ENCODE assay signal across 20 cellular contexts in the genomic region with DNA sequence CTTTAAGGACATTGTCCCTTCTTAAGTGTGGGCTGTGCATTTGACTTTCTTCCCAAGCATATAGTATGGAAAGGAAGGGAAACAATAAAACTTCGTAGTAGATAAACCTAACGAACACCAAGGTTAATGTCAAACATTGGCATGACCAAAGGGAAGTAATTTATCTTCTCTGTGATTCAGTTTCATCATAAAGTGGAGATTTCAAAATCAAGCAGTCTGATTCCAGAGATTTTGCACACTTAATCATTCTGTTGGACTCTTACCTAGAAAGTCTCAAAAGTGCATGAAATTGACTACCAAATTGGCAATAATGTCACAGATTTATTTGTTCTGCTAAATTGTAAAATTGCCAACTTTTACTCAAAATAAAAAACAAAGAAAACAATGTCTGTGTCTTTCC.
DNase-seq lines count a peak whose midpoint lies in the region; ATAC-seq, FAIRE-seq and TF ChIP-seq lines count a peak whose summit lies in the region.
"Had no signal": no experiment of that assay in that cellular context is flagged by ENCODE, and none has a peak within 500 bp of the region (broad histone marks: within the 10 kb centered on the region; RNA-seq: fewer than 3 reads in every experiment).

No MANE protein-coding gene starts in this region.

- H3K9me3 ChIP-seq in heart right ventricle (peaks cover 0 to 5% (median 0%) of the 10 kb centered on the region in 11 donors), trophoblast cell (ENCODE audit: insufficient read depth, low read depth, low read length) (no peaks in the 10 kb centered on the region)
- H3K9me3 ChIP-seq: A549; BLaER1 treated with 17β-estradiol and CSF1 and Interleukin-3, amounts not matched to agents 10 nM and 100 nM; Caco-2 had no signal

- ATAC-seq in left colon, result peak; percentile 79
- no peak for ATAC-seq in heart right ventricle
- ATAC-seq: A549; CD8-positive, alpha-beta T cell; GM12878 had no signal

- H3K27me3 ChIP-seq in heart right ventricle, result no peaks in the 10 kb centered on the region
- no peaks in the 10 kb centered on the region for H3K27me3 ChIP-seq in trophoblast cell (ENCODE audit: insufficient read depth, low read length)
- H3K27me3 ChIP-seq: BLaER1 treated with 17β-estradiol and CSF1 and Interleukin-3, amounts not matched to agents 10 nM and 100 nM had no signal

- H3K4me1 ChIP-seq in heart right ventricle (no peaks in the 10 kb centered on the region), trophoblast cell (ENCODE audit: control insufficient read depth in 1 of 2, insufficient read depth in 2 of 2, low read length in 2 of 2) (no peaks in the 10 kb centered on the region)
- H3K4me1 ChIP-seq: A549; BLaER1 treated with 17β-estradiol and CSF1 and Interleukin-3, amounts not matched to agents 10 nM and 100 nM; Caco-2 had no signal

- H3K27ac ChIP-seq in heart right ventricle (no peak overlapping the region), trophoblast cell (ENCODE audit: low read depth, low read length) (no peak overlapping the region)
- H3K27ac ChIP-seq: 22Rv1; A549; BLaER1 treated with 17β-estradiol and CSF1 and Interleukin-3, amounts not matched to agents 10 nM and 100 nM; C4-2B had no signal

- no peak overlapping the region for H2BK120ac ChIP-seq in trophoblast cell (ENCODE audit: insufficient read depth, low read length, poor library complexity)

- no peak overlapping the region for H3K23ac ChIP-seq in trophoblast cell (ENCODE audit: low read length)

- no peaks in the 10 kb centered on the region for H3K79me1 ChIP-seq in trophoblast cell (ENCODE audit: low read length)

- no peak overlapping the region for H2AK5ac ChIP-seq in trophoblast cell (ENCODE audit: low read length)

- no peak overlapping the region for H3K4me2 ChIP-seq in trophoblast cell (ENCODE audit: low read length)
- H3K4me2 ChIP-seq: A549; BLaER1 treated with 17β-estradiol and CSF1 and Interleukin-3, amounts not matched to agents 10 nM and 100 nM had no signal

- no peak overlapping the region for H3K14ac ChIP-seq in trophoblast cell (ENCODE audit: low read length)

- H4K91ac ChIP-seq in trophoblast cell (ENCODE audit: low read depth, low read length), result no peak overlapping the region

- H2AFZ ChIP-seq in trophoblast cell (ENCODE audit: insufficient read depth, low read length, poor library complexity), result no peak overlapping the region

- H4K8ac ChIP-seq in trophoblast cell (ENCODE audit: low read depth, low read length), result no peak overlapping the region

- no peaks in the 10 kb centered on the region for H3K79me2 ChIP-seq in trophoblast cell (ENCODE audit: control insufficient read depth, insufficient read depth, low read length, poor library complexity)

- H4K12ac ChIP-seq in trophoblast cell (ENCODE audit: low read depth, low read length), result no peak overlapping the region

- no peak for TF ChIP-seq CTCF in heart right ventricle (IDR thresholded peaks at IDR 0.05)

- H3K36me3 ChIP-seq in heart right ventricle, result no peaks in the 10 kb centered on the region
- no peaks in the 10 kb centered on the region for H3K36me3 ChIP-seq in trophoblast cell (ENCODE audit: control insufficient read depth in 1 of 2, insufficient read depth in 2 of 2, low read length in 2 of 2)
- H3K36me3 ChIP-seq: BLaER1 treated with 17β-estradiol and CSF1 and Interleukin-3, amounts not matched to agents 10 nM and 100 nM had no signal

- DNase-seq in NCI-H446 treated with DMSO at 0.1 percent for 48 hours (lab: John Stamatoyannopoulos, UW) (peak; percentile 36), NCI-H446 (lab: John Stamatoyannopoulos, UW) (no peak), amniotic epithelial cell (ENCODE audit: low read depth) (peak; percentile 51), left colon (no peak), heart right ventricle (no peak), trophoblast cell (no peak), GM12892 (ENCODE audit: insufficient read length) (no peak)
- DNase-seq: AML-193; Caco-2; Calu3; CD4-positive, alpha-beta T cell; CD8-positive, alpha-beta T cell; DMS79 treated with DMSO at 0.1 percent for 48 hours; GDM1 had no signal

- H3K4me3 ChIP-seq in heart right ventricle (no peak overlapping the region), trophoblast cell (ENCODE audit: low read depth, low read length) (no peak overlapping the region)
- H3K4me3 ChIP-seq: A549; BLaER1 treated with 17β-estradiol and CSF1 and Interleukin-3, amounts not matched to agents 10 nM and 100 nM; GM12878 had no signal

- no peak overlapping the region for H2BK5ac ChIP-seq in trophoblast cell (ENCODE audit: low read depth, low read length, poor library complexity)

- H3K4ac ChIP-seq in trophoblast cell (ENCODE audit: low read depth, low read length), result no peak overlapping the region

- no peak overlapping the region for H3K18ac ChIP-seq in trophoblast cell (ENCODE audit: low read length)

- no peak for FAIRE-seq in GM12892 (lab: Jason Lieb, UNC)
- FAIRE-seq: A549, D721Med, GM12878 had no signal

- H3K9ac ChIP-seq in trophoblast cell (ENCODE audit: low read length), result no peak overlapping the region
- H3K9ac ChIP-seq: BLaER1 treated with 17β-estradiol and CSF1 and Interleukin-3, amounts not matched to agents 10 nM and 100 nM had no signal

- H2BK12ac ChIP-seq in trophoblast cell (ENCODE audit: low read length), result no peak overlapping the region

- intact Hi-C loops in left colon (cut with DNase I, micrococcal nuclease) (no loop called here), heart right ventricle (cut with DNase I) (no loop called here)

- 31 to 41% methylated on average over 2 of the region's 2 CpGs for WGBS in heart right ventricle, 2 donors
- WGBS in trophoblast cell (ENCODE audit: extremely low coverage, insufficient coverage, insufficient read length), result no CpG with 5 or more reads among the region's 2 CpGs

- no peak for TF ChIP-seq POLR2A in GM12892 (IDR thresholded peaks at IDR 0.05; ENCODE audit: low read depth, low read length)

Comparison
In these comparisons a context has a peak if more than half of its experiments do, and no peak if none do; other contexts are left out.
1. DNase-seq: peak in NCI-H446 treated with DMSO at 0.1 percent for 48 hours (single experiment) and amniotic epithelial cell (single experiment); none in NCI-H446 (0 of 2), left colon (0 of 2), heart right ventricle (0 of 2), trophoblast cell (0 of 2) and GM12892 (single experiment).